Comparison of ENCODE assay signal across 1 cellular context in genomic region chr3:69126999-69127398, GRCh38.
TF ChIP-seq lines count a peak whose summit lies in the region.

No MANE protein-coding gene starts in this region.

TF ChIP-seq in GM23338, 12 proteins besides CTCF, POLR2A, EP300 and RAD21:
- no peak for TF ChIP-seq NANOG (IDR thresholded peaks at IDR 0.05; ENCODE audit: borderline replicate concordance)
